13 cellular contexts compared by ENCODE assay signal in genomic region chr6:156827382-156827781, GRCh38. TPM values are rescaled to one million over a fixed set of nuclear protein-coding genes. Genes with fewer than 3 reads are reported as not detected.
DNase-seq lines count a peak whose midpoint lies in the region; ATAC-seq and TF ChIP-seq lines count a peak whose summit lies in the region.
"Had no signal": no experiment of that assay in that cellular context is flagged by ENCODE, and none has a peak within 500 bp of the region (broad histone marks: within the 10 kb centered on the region; RNA-seq: fewer than 3 reads in every experiment).

No MANE protein-coding gene starts in this region.

- H2BK120ac ChIP-seq in H9 (ENCODE audit: low read depth, low read length, poor library complexity, severe bottlenecking), result no peak overlapping the region

- ATAC-seq in CD4-positive, CD25-positive, alpha-beta regulatory T cell (ENCODE audit: low read depth in 2 of 2), result no peak
- ATAC-seq in RWPE2 (ENCODE audit: low read depth) (no peak), psoas muscle (peak in 3 of 4 donors; percentile 21 to 27 (median 25)), HG02588 (IDR thresholded peaks at IDR 0.05; ENCODE audit: unreplicated experiment) (no peak), HG03135 (IDR thresholded peaks at IDR 0.05; ENCODE audit: unreplicated experiment) (no peak)
- ATAC-seq in activated T-cell treated with anti-CD3 and anti-CD28 coated beads, Interleukin-2, amount 50 U/mL, for 72 hours (replicated peaks in 1 of 2), result no peak

- no peak overlapping the region for H4K5ac ChIP-seq in H9 (ENCODE audit: insufficient read length, low read depth, low read length)

- no peak overlapping the region for H4K8ac ChIP-seq in H9 (replicated peaks; ENCODE audit: insufficient read length, low read depth, low read length)

- no peak overlapping the region for H3K56ac ChIP-seq in H9 (ENCODE audit: insufficient read length, low read depth, low read length)

- H3K18ac ChIP-seq in H9 (ENCODE audit: insufficient read length, low read depth, low read length), result no peak overlapping the region

- H3K23me2 ChIP-seq in H9 (ENCODE audit: insufficient read length, low read depth, low read length, poor library complexity, severe bottlenecking), result no peaks in the 10 kb centered on the region

- H3K36me3 Mint-ChIP-seq in CD4-positive, CD25-positive, alpha-beta regulatory T cell, result peaks cover 30% of the 10 kb centered on the region
- peaks cover 0 to 15% (median 7%) of the 10 kb centered on the region in 3 experiments; a peak in 4 of 7 replicates for H3K36me3 Mint-ChIP-seq in H9 (ENCODE audit: insufficient read depth in 1 of 3, low read depth in 3 of 3)
- H3K36me3 Mint-ChIP-seq in activated T-cell treated with anti-CD3 and anti-CD28 coated beads, Interleukin-2, amount 50 U/mL, for 72 hours (ENCODE audit: insufficient read depth in 2 of 2), result no peaks in the 10 kb centered on the region

- H2BK5ac ChIP-seq in H9 (ENCODE audit: insufficient read length, low read length), result no peak overlapping the region

- no peak overlapping the region for H3K14ac ChIP-seq in H9 (ENCODE audit: insufficient read depth, low read length)

- no peak overlapping the region for H2BK15ac ChIP-seq in H9 (ENCODE audit: low read depth, low read length)

- no peak overlapping the region for H3T11ph ChIP-seq in H9 (ENCODE audit: low read length)

- H3K4me1 Mint-ChIP-seq in CD4-positive, CD25-positive, alpha-beta regulatory T cell, result peaks cover 40 to 87% (median 65%) of the 10 kb centered on the region in 4 donors
- H3K4me1 Mint-ChIP-seq in H9, result peaks cover 36 to 55% of the 10 kb centered on the region in 2 experiments
- peaks cover 82% of the 10 kb centered on the region for H3K4me1 Mint-ChIP-seq in activated T-cell treated with anti-CD3 and anti-CD28 coated beads, Interleukin-2, amount 50 U/mL, for 72 hours (ENCODE audit: low read depth)

- WGBS in psoas muscle, 3 donors, result 8 to 25% (median 11%) methylated on average over 4 of the region's 4 CpGs
- no CpG with 5 or more reads among the region's 4 CpGs for WGBS in H9 (ENCODE audit: extremely low coverage, insufficient read length, low lambda C conversion rate)

- H3K27me3 ChIP-seq in CD4-positive, CD25-positive, alpha-beta regulatory T cell (ENCODE audit: control insufficient read depth, insufficient read depth, low read length), result no peaks in the 10 kb centered on the region
- H3K27me3 ChIP-seq in RWPE2 (ENCODE audit: insufficient read depth, poor library complexity, severe bottlenecking) (no peaks in the 10 kb centered on the region), psoas muscle (ENCODE audit: insufficient read depth in 3 of 3, low read length in 2 of 3) (no peaks in the 10 kb centered on the region), H9 (ENCODE audit: insufficient read depth, low read length) (no peaks in the 10 kb centered on the region)

- no peak overlapping the region for H3K27ac ChIP-seq in CD4-positive, CD25-positive, alpha-beta regulatory T cell (ENCODE audit: insufficient read depth, low read length, poor library complexity, severe bottlenecking)
- peak overlapping the region; percentile 66 for H3K27ac ChIP-seq in RWPE2 (ENCODE audit: poor library complexity, severe bottlenecking)
- peak overlapping the region; percentile 86 for H3K27ac ChIP-seq in psoas muscle
- H3K27ac ChIP-seq in H9 (ENCODE audit: insufficient read length, low read depth, low read length), result no peak overlapping the region

- no peak overlapping the region for H3K4me2 ChIP-seq in H9 (ENCODE audit: insufficient read depth, insufficient read length, low read length)

- H2AFZ ChIP-seq in H9 (ENCODE audit: low read length), result no peak overlapping the region

- H4K91ac ChIP-seq in H9 (ENCODE audit: insufficient read length, low read depth, low read length), result no peak overlapping the region

- no peaks in the 10 kb centered on the region for H3K9me3 Mint-ChIP-seq in CD4-positive, CD25-positive, alpha-beta regulatory T cell
- H3K9me3 Mint-ChIP-seq in H9, result no peaks in the 10 kb centered on the region
- no peaks in the 10 kb centered on the region for H3K9me3 Mint-ChIP-seq in activated T-cell treated with anti-CD3 and anti-CD28 coated beads, Interleukin-2, amount 50 U/mL, for 72 hours
- H3K9me3 Mint-ChIP-seq: activated T-cell treated with anti-CD3 and anti-CD28 coated beads, Interleukin-2, amount 50 U/mL, for 24 hours had no signal

- no peak overlapping the region for H3K23ac ChIP-seq in H9 (ENCODE audit: insufficient read length, low read depth, low read length)

- no peak for DNase-seq in CD4-positive, CD25-positive, alpha-beta regulatory T cell
- DNase-seq in RWPE2 (ENCODE audit: low spot score) (no peak), fibroblast of the conjunctiva (ENCODE audit: low read depth) (peak; percentile 56), psoas muscle (no peak), H9 (no peak)
- no peak for DNase-seq in activated T-cell treated with anti-CD3 and anti-CD28 coated beads, Interleukin-2, amount 50 U/mL, for 72 hours
- DNase-seq: activated T-cell treated with anti-CD3 and anti-CD28 coated beads, Interleukin-2, amount 50 U/mL, for 24 hours; Calu3; kidney glomerular epithelial cell; small intestine; stimulated activated naive CD4-positive, alpha-beta T cell treated with Interleukin-2 at 50 U/mL for 16 hours had no signal

- no peak for TF ChIP-seq CTCF in RWPE2 (IDR thresholded peaks at IDR 0.05; ENCODE audit: poor library complexity, severe bottlenecking)
- TF ChIP-seq CTCF in psoas muscle (IDR thresholded peaks at IDR 0.05), result no peak
- TF ChIP-seq CTCF in H9 (conservative IDR thresholded peaks at IDR 0.05), result no peak

- H3K36me3 ChIP-seq in CD4-positive, CD25-positive, alpha-beta regulatory T cell (ENCODE audit: control insufficient read depth, insufficient read depth, low read length), result peaks cover 17% of the 10 kb centered on the region
- peaks cover 14% of the 10 kb centered on the region for H3K36me3 ChIP-seq in RWPE2 (ENCODE audit: low read depth)
- H3K36me3 ChIP-seq in psoas muscle (ENCODE audit: insufficient read depth in 1 of 2, low read depth in 1 of 2), result peaks cover 0 to 7% of the 10 kb centered on the region in 2 donors

- no peak overlapping the region for H3K4me3 ChIP-seq in CD4-positive, CD25-positive, alpha-beta regulatory T cell (ENCODE audit: low read depth, low read length)
- H3K4me3 ChIP-seq in RWPE2 (ENCODE audit: severe bottlenecking) (no peak overlapping the region), psoas muscle (no peak overlapping the region)

- intact Hi-C loops in psoas muscle (cut with DNase I), result no loop called here

- H2BK20ac ChIP-seq in H9 (ENCODE audit: low read depth, low read length, poor library complexity, severe bottlenecking), result no peak overlapping the region

- H3K27me3 Mint-ChIP-seq in CD4-positive, CD25-positive, alpha-beta regulatory T cell, result no peaks in the 10 kb centered on the region
- H3K27me3 Mint-ChIP-seq in H9 (ENCODE audit: low read depth), result no peaks in the 10 kb centered on the region; the same call in 1 of the 2 replicates
- no peaks in the 10 kb centered on the region for H3K27me3 Mint-ChIP-seq in activated T-cell treated with anti-CD3 and anti-CD28 coated beads, Interleukin-2, amount 50 U/mL, for 72 hours (ENCODE audit: low read depth)
- H3K27me3 Mint-ChIP-seq: activated T-cell treated with anti-CD3 and anti-CD28 coated beads, Interleukin-2, amount 50 U/mL, for 24 hours had no signal

- H3K27ac Mint-ChIP-seq in CD4-positive, CD25-positive, alpha-beta regulatory T cell, result peak overlapping the region in 2 of 3 donors; percentile 47 to 61
- peak overlapping the region in 1 of 3 experiments; percentile 36; a peak in 3 of 7 replicates for H3K27ac Mint-ChIP-seq in H9
- H3K27ac Mint-ChIP-seq in activated T-cell treated with anti-CD3 and anti-CD28 coated beads, Interleukin-2, amount 50 U/mL, for 72 hours, result no peak overlapping the region

- H3K4me1 ChIP-seq in CD4-positive, CD25-positive, alpha-beta regulatory T cell (ENCODE audit: control insufficient read depth, insufficient read depth, low read length, poor library complexity, severe bottlenecking), result peaks cover 28% of the 10 kb centered on the region
- H3K4me1 ChIP-seq in RWPE2 (ENCODE audit: insufficient read depth, poor library complexity, severe bottlenecking), result peaks cover 33% of the 10 kb centered on the region
- H3K4me1 ChIP-seq in psoas muscle, result peaks cover 84% of the 10 kb centered on the region
- H3K4me1 ChIP-seq in H9 (ENCODE audit: insufficient read depth, low read length), result peaks cover 2% of the 10 kb centered on the region; the same call in 1 of the 2 replicates

- H3K4ac ChIP-seq in H9 (ENCODE audit: low read depth, low read length), result no peak overlapping the region

- peaks cover 16% of the 10 kb centered on the region; the same call in 1 of the 2 replicates for H3K79me2 ChIP-seq in H9 (ENCODE audit: insufficient read depth, low read length)

- H2AK5ac ChIP-seq in H9 (ENCODE audit: insufficient read length, low read length), result no peak overlapping the region

- no peak overlapping the region for H3K9ac ChIP-seq in H9 (ENCODE audit: extremely low read depth, insufficient read length, low read length)

- peaks cover 4% of the 10 kb centered on the region for H3K79me1 ChIP-seq in H9 (ENCODE audit: insufficient read depth, low read depth, low read length, poor library complexity, severe bottlenecking)

- H3K4me3 Mint-ChIP-seq in CD4-positive, CD25-positive, alpha-beta regulatory T cell, result peak overlapping the region in 1 of 4 donors; percentile 47
- H3K4me3 Mint-ChIP-seq in H9, result no peak overlapping the region; a peak in 1 of 5 replicates
- H3K4me3 Mint-ChIP-seq in activated T-cell treated with anti-CD3 and anti-CD28 coated beads, Interleukin-2, amount 50 U/mL, for 72 hours, result no peak overlapping the region
- H3K4me3 Mint-ChIP-seq: activated T-cell treated with anti-CD3 and anti-CD28 coated beads, Interleukin-2, amount 50 U/mL, for 24 hours had no signal

- H4K20me1 ChIP-seq in H9 (ENCODE audit: control insufficient read depth, insufficient read depth, insufficient read length), result peaks cover 2% of the 10 kb centered on the region

- no peaks in the 10 kb centered on the region for H3K9me3 ChIP-seq in CD4-positive, CD25-positive, alpha-beta regulatory T cell (ENCODE audit: control insufficient read depth in 2 of 2, low read length in 2 of 2)
- H3K9me3 ChIP-seq in RWPE2 (ENCODE audit: severe bottlenecking), result no peaks in the 10 kb centered on the region
- no peaks in the 10 kb centered on the region for H3K9me3 ChIP-seq in psoas muscle
- no peaks in the 10 kb centered on the region for H3K9me3 ChIP-seq in H9 (ENCODE audit: control insufficient read depth, low read depth, low read length)

- H2BK12ac ChIP-seq in H9 (ENCODE audit: insufficient read length, low read depth, low read length), result no peak overlapping the region

RNA-seq across cellular contexts. Expression of gene ARID1B, which starts 50.2 kb away (rescaled TPM):
- total RNA-seq in CD4-positive, CD25-positive, alpha-beta regulatory T cell, result 186 TPM
- 10 to 100 TPM in 3 of 4 donors, 1 to 10 TPM in 1; 9.8 to 17.8 (median 12.2) TPM for polyA plus RNA-seq in CD4-positive, CD25-positive, alpha-beta regulatory T cell
- 10 to 100 TPM; 53.1 to 61.1 (median 55.8) TPM for total RNA-seq in psoas muscle
- polyA plus RNA-seq in psoas muscle, result 10 to 100 TPM in 2 of 3 donors, 1 to 10 TPM in 1; 8.1 to 29.2 (median 12.4) TPM
- total RNA-seq in H9 (2021), result 86.2 and 88.2 TPM in 2 replicates
- 10 to 100 TPM; 62.9 to 71.6 TPM for total RNA-seq in activated T-cell treated with anti-CD3 and anti-CD28 coated beads, Interleukin-2, amount 50 U/mL, for 72 hours

Comparison
In these comparisons a context has a peak if more than half of its experiments do, and no peak if none do; other contexts are left out.
1. ATAC-seq: peak in psoas muscle (3 of 4); none in CD4-positive, CD25-positive, alpha-beta regulatory T cell (0 of 2), RWPE2 (single experiment), HG02588 (single experiment), HG03135 (single experiment) and activated T-cell treated with anti-CD3 and anti-CD28 coated beads, Interleukin-2, amount 50 U/mL, for 72 hours (0 of 2).
2. H3K27ac ChIP-seq: peak in RWPE2 (single experiment) and psoas muscle (single experiment); none in CD4-positive, CD25-positive, alpha-beta regulatory T cell (single experiment) and H9 (single experiment).